In genomic region chr2:95021015-95021399, GRCh38 we compare ENCODE assay signal across 17 cellular contexts. TPM values are rescaled to one million over a fixed set of nuclear protein-coding genes. Genes with fewer than 3 reads are reported as not detected.
A peak's percentile ranks its signal among the peaks of the same experiment; 100 is the strongest.
DNase-seq lines count a peak whose midpoint lies in the region; ATAC-seq and TF ChIP-seq lines count a peak whose summit lies in the region.
"Had no signal": no experiment of that assay in that cellular context is flagged by ENCODE, and none has a peak within 500 bp of the region (broad histone marks: within the 10 kb centered on the region; RNA-seq: fewer than 3 reads in every experiment).

No MANE protein-coding gene starts in this region.

- CTCF ChIA-PET in WTC11 (lab: Charles Lee): interaction anchor here (5.1 kb wide), 1 partner anchor 35 kb away, joined by 31 read pairs; no protein-coding TSS in a partner anchor

- H3K36me3 ChIP-seq in esophagus (ENCODE audit: control insufficient read depth in 2 of 2, insufficient read depth in 2 of 2, low read length in 1 of 2) (no peaks in the 10 kb centered on the region), neuronal stem cell (replicated peaks in 1 of 2; ENCODE audit: control insufficient read depth in 2 of 2, insufficient read depth in 2 of 2, low read length in 2 of 2) (no peaks in the 10 kb centered on the region)
- H3K36me3 ChIP-seq: BE2C had no signal

- H2BK5ac ChIP-seq in neuronal stem cell (ENCODE audit: low read length): no peak overlapping the region

- H3K9ac ChIP-seq in neuronal stem cell (ENCODE audit: low read depth, low read length, poor library complexity): peak overlapping the region; percentile 57

- H3K4me3 ChIP-seq in esophagus (ENCODE audit: low read depth in 1 of 2, low read length in 2 of 2): no peak overlapping the region
- H3K4me3 ChIP-seq in neuronal stem cell (ENCODE audit: low read length in 2 of 2): no peak overlapping the region
- H3K4me3 ChIP-seq in lower leg skin (ENCODE audit: low read depth, poor library complexity, severe bottlenecking): no peak overlapping the region

- no peak overlapping the region for H4K91ac ChIP-seq in neuronal stem cell (ENCODE audit: low read depth, low read length, poor library complexity)

- H3K27me3 ChIP-seq in esophagus (ENCODE audit: control insufficient read depth in 1 of 2, insufficient read depth in 2 of 2, low read length in 2 of 2) (no peaks in the 10 kb centered on the region), neuronal stem cell (ENCODE audit: control insufficient read depth in 3 of 3, insufficient read depth in 3 of 3, low read depth in 1 of 3, low read length in 3 of 3) (peaks cover 13 to 76% (median 35%) of the 10 kb centered on the region in 3 experiments)

- H3K27me3 Mint-ChIP-seq in WTC11 (ENCODE audit: low read depth): peaks cover 40% of the 10 kb centered on the region
- H3K27me3 Mint-ChIP-seq: CD4-positive, alpha-beta memory T cell had no signal

- H3K27ac ChIP-seq in esophagus (ENCODE audit: low read depth in 2 of 2, low read length in 1 of 2) (peak overlapping the region; percentile 92 to 96), neuronal stem cell (replicated peaks; ENCODE audit: low read length) (no peak overlapping the region)

- no peaks in the 10 kb centered on the region for H3K9me3 ChIP-seq in esophagus (ENCODE audit: control insufficient read depth in 2 of 2, insufficient read depth in 1 of 2, low read depth in 1 of 2, low read length in 1 of 2)
- no peaks in the 10 kb centered on the region for H3K9me3 ChIP-seq in neuronal stem cell (replicated peaks in 1 of 2; ENCODE audit: control insufficient read depth in 2 of 2, insufficient read depth in 1 of 2, low read depth in 1 of 2, low read length in 2 of 2)
- H3K9me3 ChIP-seq: BE2C had no signal

- H3K36me3 Mint-ChIP-seq in WTC11: no peaks in the 10 kb centered on the region

- no peak overlapping the region for H3K4ac ChIP-seq in neuronal stem cell (ENCODE audit: low read length)

- WGBS in esophagus, 2 donors: 82 to 84% methylated on average over 5 of the region's 5 CpGs
- no CpG with 5 or more reads among the region's 5 CpGs for WGBS in neuronal stem cell (ENCODE audit: extremely low coverage in 2 of 2, insufficient read length in 2 of 2, insufficient replicate concordance in 1 of 2), 2 donors
- 75 to 79% methylated on average over 4 to 5 of the region's 5 CpGs for WGBS in lower leg skin, 2 donors

- H3K9me3 Mint-ChIP-seq in WTC11: no peaks in the 10 kb centered on the region

- H2BK15ac ChIP-seq in neuronal stem cell (ENCODE audit: low read length): no peak overlapping the region

- H3K23ac ChIP-seq in neuronal stem cell (ENCODE audit: low read depth, low read length, poor library complexity): no peak overlapping the region

- H3K27ac Mint-ChIP-seq in WTC11: no peak overlapping the region

- no peak for ATAC-seq in GM19397 (IDR thresholded peaks at IDR 0.05; ENCODE audit: unreplicated experiment)
- ATAC-seq in WTC11: no peak

- TF ChIP-seq CTCF in lower leg skin (IDR thresholded peaks at IDR 0.05): no peak
- TF ChIP-seq CTCF in WTC11 (IDR thresholded peaks at IDR 0.05): no peak

- TF ChIP-seq POLR2A in lower leg skin (IDR thresholded peaks at IDR 0.05): no peak

- no peak overlapping the region for H2AFZ ChIP-seq in neuronal stem cell (ENCODE audit: low read length)

- peaks cover 0 to 22% of the 10 kb centered on the region in 2 donors for H3K4me1 ChIP-seq in esophagus (ENCODE audit: control insufficient read depth in 2 of 2, insufficient read depth in 2 of 2, low read length in 1 of 2)
- H3K4me1 ChIP-seq in neuronal stem cell (ENCODE audit: control insufficient read depth in 2 of 2, insufficient read depth in 1 of 2, low read depth in 1 of 2, low read length in 2 of 2): peaks cover 0 to 2% of the 10 kb centered on the region in 2 donors
- H3K4me1 ChIP-seq: BE2C had no signal

- no peak for TF ChIP-seq RAD21 in Ishikawa (IDR thresholded peaks at IDR 0.05; ENCODE audit: low read depth)

- no peak overlapping the region for H3K14ac ChIP-seq in neuronal stem cell (ENCODE audit: low read length)

- H3K18ac ChIP-seq in neuronal stem cell (ENCODE audit: low read length): no peak overlapping the region

- intact Hi-C loops in lower leg skin (cut with DNase I; ENCODE audit: low total_unique reads): loop anchor here (10.0 kb wide), 1 partner anchor 94 kb away; no protein-coding TSS in a partner anchor

- H3K79me1 ChIP-seq in neuronal stem cell (ENCODE audit: low read depth, low read length): no peaks in the 10 kb centered on the region

- peaks cover 32% of the 10 kb centered on the region for H3K4me1 Mint-ChIP-seq in WTC11

- H4K8ac ChIP-seq in neuronal stem cell (ENCODE audit: low read depth, low read length): no peak overlapping the region

- no peak overlapping the region for H3K4me3 Mint-ChIP-seq in WTC11

- DNase-seq in DMS79 (lab: John Stamatoyannopoulos, UW): peak; percentile 81
- no peak for DNase-seq in neuronal stem cell (ENCODE audit: low spot score)
- DNase-seq in lower leg skin (ENCODE audit: low spot score in 2 of 2): no peak
- no peak for DNase-seq in WTC11 (ENCODE audit: low spot score)
- DNase-seq: BE2C; CD4-positive, alpha-beta memory T cell; NCI-H1048; NCI-H1930; NCI-H2171; NCI-H510A had no signal

- H2BK120ac ChIP-seq in neuronal stem cell (ENCODE audit: low read depth, low read length): no peak overlapping the region

- POLR2A ChIA-PET in WTC11 (lab: Charles Lee): no interaction called here

- no peak overlapping the region for H3K4me2 ChIP-seq in neuronal stem cell (ENCODE audit: insufficient read depth, low read length, poor library complexity, severe bottlenecking)

- no peak overlapping the region for H2BK12ac ChIP-seq in neuronal stem cell (ENCODE audit: low read length)

- H2AK5ac ChIP-seq in neuronal stem cell (ENCODE audit: low read depth, low read length): no peak overlapping the region

- TF ChIP-seq EP300 in Ishikawa (IDR thresholded peaks at IDR 0.05; ENCODE audit: borderline replicate concordance): peak; percentile 70

TF ChIP-seq in Ishikawa, 13 proteins besides CTCF, POLR2A, EP300 and RAD21:
- TF ChIP-seq FOXM1 (IDR thresholded peaks at IDR 0.05; ENCODE audit: borderline replicate concordance, low read depth): 0 out of 2 replicates have a peak, but pooled peaks have one; percentile 24
- no peak for TF ChIP-seq EGR1 (IDR thresholded peaks at IDR 0.05)
- TF ChIP-seq MAX (IDR thresholded peaks at IDR 0.05): peak; percentile 27; the same call in 1 of the 2 replicates
- TF ChIP-seq YY1 (IDR thresholded peaks at IDR 0.05; ENCODE audit: low read depth): no peak
- TF ChIP-seq TEAD4 (IDR thresholded peaks at IDR 0.05): 0 out of 2 replicates have a peak, but pooled peaks have one; percentile 39
- peak; percentile 63 for TF ChIP-seq TCF12 (IDR thresholded peaks at IDR 0.05; ENCODE audit: low read depth)
- 0 out of 2 replicates have a peak, but pooled peaks have one; percentile 21 for TF ChIP-seq USF1 (IDR thresholded peaks at IDR 0.05)
TF ChIP-seq in Ishikawa: peak in this region for 5.

TF ChIP-seq in WTC11, 78 proteins besides CTCF, POLR2A, EP300 and RAD21 (continues in another document):
- TF ChIP-seq PRRX2 (CRISPR knock-in tag; IDR thresholded peaks at IDR 0.05): no peak
- TF ChIP-seq SMAD4 (CRISPR knock-in tag; IDR thresholded peaks at IDR 0.05): no peak
- TF ChIP-seq OVOL2 (CRISPR knock-in tag; IDR thresholded peaks at IDR 0.05; ENCODE audit: borderline replicate concordance): no peak
- TF ChIP-seq MLX (CRISPR knock-in tag; IDR thresholded peaks at IDR 0.05): no peak
- TF ChIP-seq ATF2 (CRISPR knock-in tag; IDR thresholded peaks at IDR 0.05; ENCODE audit: borderline replicate concordance, low read depth): no peak
- TF ChIP-seq TEAD1 (CRISPR knock-in tag; IDR thresholded peaks at IDR 0.05): no peak
- TF ChIP-seq ZNF425 (CRISPR knock-in tag; conservative IDR thresholded peaks at IDR 0.05): no peak
- TF ChIP-seq SP1 (CRISPR knock-in tag; conservative IDR thresholded peaks at IDR 0.05): no peak
- no peak for TF ChIP-seq GTF2I (CRISPR knock-in tag; conservative IDR thresholded peaks at IDR 0.05)
- TF ChIP-seq ATF1 (CRISPR knock-in tag; IDR thresholded peaks at IDR 0.05): no peak

RNA-seq across cellular contexts. Expression of gene MAL, which starts 4.5 kb away (rescaled TPM):
- 1,000 to 10,000 TPM; 1,481 to 3,581 TPM for polyA plus RNA-seq in esophagus
- 0.18 TPM for polyA plus RNA-seq in neuronal stem cell (2013, experiment 1 of 2)
- 0.19 TPM for polyA plus RNA-seq in neuronal stem cell (2013, experiment 2 of 2)
- total RNA-seq in lower leg skin: 10 to 100 TPM in 2 of 4 donors, 1 to 10 TPM in 2; 5.7 to 24.8 (median 9.4) TPM
- 0.22 to 0.39 TPM in 2 of 3 replicates, not detected in the other for total RNA-seq in WTC11 (2021)
- total RNA-seq: H1, HT1080, RPMI7951 had no signal
- polyA plus RNA-seq: AG04450, H1 had no signal
